ENCODE assay signal across 8 cellular contexts in genomic region chr9:98775831-98776441, GRCh38. TPM values are rescaled to one million over a fixed set of nuclear protein-coding genes. Genes with fewer than 3 reads are reported as not detected.
A peak's percentile ranks its signal among the peaks of the same experiment; 100 is the strongest.
DNase-seq lines count a peak whose midpoint lies in the region; ATAC-seq, FAIRE-seq and TF ChIP-seq lines count a peak whose summit lies in the region.

No MANE protein-coding gene starts in this region.

- peak; percentile 39 to 74 for TF ChIP-seq CTCF in right atrium auricular region (IDR thresholded peaks at IDR 0.05)
- peak; percentile 73 for TF ChIP-seq CTCF in smooth muscle cell (IDR thresholded peaks at IDR 0.05; ENCODE audit: borderline replicate concordance, insufficient read depth, poor library complexity, severe bottlenecking)

- H3K4me3 ChIP-seq in right atrium auricular region (no peak overlapping the region), smooth muscle cell (no peak overlapping the region)

- no peak overlapping the region for H2AFZ ChIP-seq in smooth muscle cell (ENCODE audit: low read depth)

- H3K9me3 ChIP-seq in right atrium auricular region (no peaks in the 10 kb centered on the region), smooth muscle cell (replicated peaks; ENCODE audit: low read depth) (no peaks in the 10 kb centered on the region)

- peaks cover 26% of the 10 kb centered on the region for H3K36me3 ChIP-seq in right atrium auricular region
- no peaks in the 10 kb centered on the region for H3K36me3 ChIP-seq in smooth muscle cell (ENCODE audit: low read depth)

- no peaks in the 10 kb centered on the region for H4K20me1 ChIP-seq in smooth muscle cell (ENCODE audit: low read depth)

- H3F3A ChIP-seq in smooth muscle cell (ENCODE audit: low read depth): no peaks in the 10 kb centered on the region

- peak; percentile 87 for FAIRE-seq in GM18507 (lab: Jason Lieb, UNC)

- no peaks in the 10 kb centered on the region for H3K27me3 ChIP-seq in right atrium auricular region
- H3K27me3 ChIP-seq in smooth muscle cell (ENCODE audit: low read depth): no peaks in the 10 kb centered on the region

- H3K79me2 ChIP-seq in smooth muscle cell (ENCODE audit: low read depth): no peaks in the 10 kb centered on the region

- DNase-seq in CD1c-positive myeloid dendritic cell (ENCODE audit: extremely low spot score) (peak; percentile 65), GM18507 (ENCODE audit: extremely low spot score, insufficient read length, low read depth) (peak; percentile 38), NCI-H226 (peak; percentile 27), right atrium auricular region (ENCODE audit: low spot score) (peak; percentile 56), smooth muscle cell (lab: John Stamatoyannopoulos, UW; ENCODE audit: unreplicated experiment) (no peak)
- DNase-seq in activated naive CD8-positive, alpha-beta T cell treated with anti-CD3 and anti-CD28 coated beads, Interleukin-2, amount 50 U/mL, for 24 hours: peak; percentile 33
- DNase-seq in effector CD4-positive, alpha-beta T cell: no peak
- DNase-seq in activated effector memory CD4-positive, alpha-beta T cell treated with anti-CD3 and anti-CD28 coated beads, Interleukin-2, amount 50 U/mL, for 16 hours: no peak

- peaks cover 17% of the 10 kb centered on the region for H3K36me3 Mint-ChIP-seq in activated naive CD8-positive, alpha-beta T cell treated with anti-CD3 and anti-CD28 coated beads, Interleukin-2, amount 50 U/mL, for 24 hours (ENCODE audit: low read depth)

- H3K4me1 Mint-ChIP-seq in activated naive CD8-positive, alpha-beta T cell treated with anti-CD3 and anti-CD28 coated beads, Interleukin-2, amount 50 U/mL, for 24 hours: no peaks in the 10 kb centered on the region

- H3K4me2 ChIP-seq in smooth muscle cell: no peak overlapping the region

- no peak overlapping the region for H3K9ac ChIP-seq in smooth muscle cell (ENCODE audit: low read depth)

- H3K27ac Mint-ChIP-seq in activated naive CD8-positive, alpha-beta T cell treated with anti-CD3 and anti-CD28 coated beads, Interleukin-2, amount 50 U/mL, for 24 hours: no peak overlapping the region

- no peaks in the 10 kb centered on the region for H3K9me3 Mint-ChIP-seq in activated naive CD8-positive, alpha-beta T cell treated with anti-CD3 and anti-CD28 coated beads, Interleukin-2, amount 50 U/mL, for 24 hours

- H3K27me3 Mint-ChIP-seq in activated naive CD8-positive, alpha-beta T cell treated with anti-CD3 and anti-CD28 coated beads, Interleukin-2, amount 50 U/mL, for 24 hours: no peaks in the 10 kb centered on the region

- 43% methylated on average over 7 of the region's 8 CpGs for WGBS in smooth muscle cell (ENCODE audit: low lambda C conversion rate)

- H3K4me3 Mint-ChIP-seq in activated naive CD8-positive, alpha-beta T cell treated with anti-CD3 and anti-CD28 coated beads, Interleukin-2, amount 50 U/mL, for 24 hours: no peak overlapping the region

- H3K27ac ChIP-seq in right atrium auricular region: no peak overlapping the region
- H3K27ac ChIP-seq in smooth muscle cell (ENCODE audit: low read depth): no peak overlapping the region

- H3K4me1 ChIP-seq in right atrium auricular region (no peaks in the 10 kb centered on the region), smooth muscle cell (ENCODE audit: low read depth) (no peaks in the 10 kb centered on the region)

- ATAC-seq in activated naive CD8-positive, alpha-beta T cell treated with anti-CD3 and anti-CD28 coated beads, Interleukin-2, amount 50 U/mL, for 24 hours: no peak

RNA-seq across cellular contexts. Expression of gene ANKS6, which starts 20.4 kb away (rescaled TPM):
- total RNA-seq in right atrium auricular region (1 to 10 TPM; 3.3 to 8.7 TPM), smooth muscle cell (6.6 and 10.5 TPM in 2 replicates)
- polyA plus RNA-seq in smooth muscle cell: 13.6 and 15.5 TPM in 2 replicates

RNA-seq across cellular contexts. Expression of gene GALNT12, which starts 31.5 kb away (rescaled TPM):
- total RNA-seq in right atrium auricular region (1 to 10 TPM in 1 of 2 donors, under 1 TPM in 1; 0.33 to 2.7 TPM), smooth muscle cell (1.7 and 2.6 TPM in 2 replicates)
- 2.9 and 4.0 TPM in 2 replicates for polyA plus RNA-seq in smooth muscle cell

Comparison
In these comparisons a context has a peak if more than half of its experiments do, and no peak if none do; other contexts are left out.
1. DNase-seq: peak in CD1c-positive myeloid dendritic cell (single experiment), GM18507 (single experiment), NCI-H226 (single experiment), activated naive CD8-positive, alpha-beta T cell treated with anti-CD3 and anti-CD28 coated beads, Interleukin-2, amount 50 U/mL, for 24 hours (single experiment) and right atrium auricular region (single experiment); none in smooth muscle cell (single experiment), effector CD4-positive, alpha-beta T cell (single experiment) and activated effector memory CD4-positive, alpha-beta T cell treated with anti-CD3 and anti-CD28 coated beads, Interleukin-2, amount 50 U/mL, for 16 hours (single experiment).